22 cellular contexts compared by ENCODE assay signal in genomic region chr18:51559198-51559901, GRCh38.
"Had no signal": no experiment of that assay in that cellular context is flagged by ENCODE, and none has a peak within 500 bp of the region (broad histone marks: within the 10 kb centered on the region; RNA-seq: fewer than 3 reads in every experiment).

No MANE protein-coding gene starts in this region.

- H3K27ac ChIP-seq: brain microvascular endothelial cell, esophagus muscularis mucosa, heart right ventricle, thoracic aorta, WERI-Rb-1 had no signal

- DNase-seq: activated CD4-positive, alpha-beta memory T cell treated with anti-CD3 and anti-CD28 coated beads, Interleukin-2, amount 10 ng/mL, durations not matched to agents 7 days and 5 days; activated CD4-positive, alpha-beta T cell treated with anti-CD3 and anti-CD28 coated beads, Interleukin-2, amount 10 ng/mL, durations not matched to agents 7 days and 5 days; activated CD4-positive, CD25-positive, alpha-beta regulatory T cell treated with anti-CD3 and anti-CD28 coated beads, Interleukin-2, amount 50 U/mL, for 72 hours; activated CD8-positive, alpha-beta memory T cell treated with anti-CD3 and anti-CD28 coated beads, Interleukin-2, amount 50 U/mL, for 48 hours; activated naive CD8-positive, alpha-beta T cell treated with anti-CD3 and anti-CD28 coated beads, Interleukin-2, amount 50 U/mL, for 24 hours; activated T-cell treated with anti-CD3 and anti-CD28 coated beads, Interleukin-2, amount 50 U/mL, for 24 hours; brain microvascular endothelial cell; caudate nucleus; foreskin melanocyte; heart right ventricle; islet precursor cell; left cardiac atrium; natural killer cell; right cardiac atrium; stimulated activated CD4-positive, alpha-beta T cell treated with anti-CD3 and anti-CD28 coated beads, Interleukin-12 subunit alpha, Interleukin-12 subunit beta, amount 100 ng/mL, for 4 hours; stimulated activated CD4-positive, alpha-beta T cell treated with anti-CD3 and anti-CD28 coated beads, Interleukin-4, amount 100 ng/mL, for 1 hour; SW 1271; T-helper 9 cell; trophoblast cell had no signal

- H3K4me1 ChIP-seq: esophagus muscularis mucosa had no signal

- H3K27me3 ChIP-seq: brain microvascular endothelial cell, heart right ventricle had no signal

- H3K9me3 ChIP-seq: thoracic aorta had no signal

- H3K4me3 ChIP-seq: esophagus muscularis mucosa, heart right ventricle, thoracic aorta had no signal

- H3K36me3 ChIP-seq: brain microvascular endothelial cell, esophagus muscularis mucosa, heart right ventricle, thoracic aorta, WERI-Rb-1 had no signal
